In genomic region chr3:159866201-159866746, GRCh38 we compare ENCODE assay signal across 15 cellular contexts. TPM values are rescaled to one million over a fixed set of nuclear protein-coding genes. Genes with fewer than 3 reads are reported as not detected.
DNase-seq lines count a peak whose midpoint lies in the region; ATAC-seq, FAIRE-seq and TF ChIP-seq lines count a peak whose summit lies in the region.
"Had no signal": no experiment of that assay in that cellular context is flagged by ENCODE, and none has a peak within 500 bp of the region (broad histone marks: within the 10 kb centered on the region; RNA-seq: fewer than 3 reads in every experiment).

No MANE protein-coding gene starts in this region.

- no peaks in the 10 kb centered on the region for H3K36me3 ChIP-seq in effector memory CD4-positive, alpha-beta T cell (ENCODE audit: control insufficient read depth, insufficient read depth, low read length)

- no peak for FAIRE-seq in HTR-8/SVneo (lab: Jason Lieb, UNC)

- H3K27ac ChIP-seq in VCaP: peak overlapping the region; percentile 61
- peak overlapping the region; percentile 44 for H3K27ac ChIP-seq in temporal lobe (ENCODE audit: low read depth, low read length)
- no peak overlapping the region for H3K27ac ChIP-seq in effector memory CD4-positive, alpha-beta T cell (ENCODE audit: insufficient read depth, low read length, poor library complexity, severe bottlenecking)

- DNase-seq in HTR-8/SVneo (ENCODE audit: insufficient read length, low spot score) (peak; percentile 23), left ventricle myocardium superior (no peak), HUDEP-2 (lab: John Stamatoyannopoulos, UW; ENCODE audit: unreplicated experiment in 76 of 76) (no peak)
- no peak for DNase-seq in effector memory CD4-positive, alpha-beta T cell
- DNase-seq: activated T-cell treated with anti-CD3 and anti-CD28 coated beads, Interleukin-2, amount 50 U/mL, for 4 hours; aorta; CD4-positive, alpha-beta memory T cell; mesenchymal stem cell; NCI-H1436 treated with DMSO at 0.1 percent for 48 hours; posterior cingulate gyrus; stimulated activated CD4-positive, alpha-beta T cell treated with anti-CD3 and anti-CD28 coated beads, Interleukin-4, amount 100 ng/mL, for 24 hours; stimulated activated naive CD4-positive, alpha-beta T cell treated with Interleukin-2 at 50 U/mL for 16 hours had no signal

- H3K4me1 ChIP-seq in effector memory CD4-positive, alpha-beta T cell (ENCODE audit: control insufficient read depth, insufficient read depth, low read length, poor library complexity, severe bottlenecking): no peaks in the 10 kb centered on the region

- ATAC-seq in left ventricle myocardium superior: peak; percentile 47
- ATAC-seq in HG03135 (IDR thresholded peaks at IDR 0.05; ENCODE audit: unreplicated experiment): no peak
- ATAC-seq: activated T-cell treated with anti-CD3 and anti-CD28 coated beads, Interleukin-2, amount 50 U/mL, for 4 hours had no signal

- intact Hi-C loops in left ventricle myocardium superior (cut with micrococcal nuclease): no loop called here

- H3K9me3 ChIP-seq in effector memory CD4-positive, alpha-beta T cell (ENCODE audit: control insufficient read depth, low read length): no peaks in the 10 kb centered on the region

- no peaks in the 10 kb centered on the region for H3K27me3 ChIP-seq in effector memory CD4-positive, alpha-beta T cell (replicated peaks; ENCODE audit: control insufficient read depth, insufficient read depth, low read length, poor library complexity, severe bottlenecking)

- TF ChIP-seq CTCF in VCaP (conservative IDR thresholded peaks at IDR 0.05): no peak

- no peak overlapping the region for H3K4me3 ChIP-seq in effector memory CD4-positive, alpha-beta T cell (ENCODE audit: insufficient read depth, low read depth, low read length, poor library complexity, severe bottlenecking)

RNA-seq across cellular contexts. Expression of gene SCHIP1, which starts 26.6 kb away (rescaled TPM):
- total RNA-seq in left ventricle myocardium superior (56.3 TPM), temporal lobe (34.7 TPM)
- total RNA-seq: activated T-cell treated with anti-CD3 and anti-CD28 coated beads, Interleukin-2, amount 50 U/mL, for 4 hours; CD4-positive, alpha-beta memory T cell had no signal
